ENCODE assay signal across 8 cellular contexts in genomic region chr10:104120903-104121484, GRCh38. TPM values are rescaled to one million over a fixed set of nuclear protein-coding genes. Genes with fewer than 3 reads are reported as not detected.
A peak's percentile ranks its signal among the peaks of the same experiment; 100 is the strongest.
DNase-seq lines count a peak whose midpoint lies in the region; ATAC-seq and TF ChIP-seq lines count a peak whose summit lies in the region.

No MANE protein-coding gene starts in this region.

- H4K20me1 ChIP-seq in neural progenitor cell (ENCODE audit: low read depth) = no peaks in the 10 kb centered on the region

- no peaks in the 10 kb centered on the region for H3K9me3 ChIP-seq in SJCRH30 (replicated peaks)
- no peaks in the 10 kb centered on the region for H3K9me3 ChIP-seq in neural progenitor cell (ENCODE audit: low read depth)
- no peaks in the 10 kb centered on the region for H3K9me3 ChIP-seq in stomach smooth muscle (ENCODE audit: control insufficient read depth in 2 of 2, low read length in 2 of 2)

- peak overlapping the region; percentile 96 for H2AFZ ChIP-seq in neural progenitor cell (replicated peaks)

- peaks cover 20% of the 10 kb centered on the region for H3K79me2 ChIP-seq in neural progenitor cell (ENCODE audit: low read depth)

- H3K4me1 ChIP-seq in SJCRH30 (no peaks in the 10 kb centered on the region), neural progenitor cell (peaks cover 30% of the 10 kb centered on the region), stomach smooth muscle (ENCODE audit: control insufficient read depth, insufficient read depth, low read length) (no peaks in the 10 kb centered on the region)

- H3K27ac ChIP-seq in SJCRH30 (peak overlapping the region; percentile 87), neural progenitor cell (peak overlapping the region; percentile 98), stomach smooth muscle (ENCODE audit: low read length) (peak overlapping the region; percentile 98)

- H3K27me3 Mint-ChIP-seq in neural progenitor cell (ENCODE audit: insufficient read depth, low read depth) = no peaks in the 10 kb centered on the region

- H3K9me3 Mint-ChIP-seq in neural progenitor cell = no peaks in the 10 kb centered on the region

- H3K9ac ChIP-seq in neural progenitor cell = peak overlapping the region; percentile 54
- peak overlapping the region; percentile 92 to 95 for H3K9ac ChIP-seq in stomach smooth muscle (ENCODE audit: low read length in 2 of 2)

- peak overlapping the region; percentile 82 for H3K4me2 ChIP-seq in neural progenitor cell

- H3K27me3 ChIP-seq in SJCRH30 = no peaks in the 10 kb centered on the region
- H3K27me3 ChIP-seq in neural progenitor cell = no peaks in the 10 kb centered on the region
- H3K27me3 ChIP-seq in stomach smooth muscle (ENCODE audit: control insufficient read depth in 1 of 2, insufficient read depth in 2 of 2, low read length in 2 of 2) = no peaks in the 10 kb centered on the region

- H3K4me3 Mint-ChIP-seq in neural progenitor cell = peak overlapping the region; percentile 93

- DNase-seq in CD1c-positive myeloid dendritic cell (ENCODE audit: extremely low spot score) = peak; percentile 98
- peak; percentile 40 for DNase-seq in HuH-7.5 (ENCODE audit: low spot score)
- DNase-seq in SJCRH30 = peak; percentile 79 to 82
- peak; percentile 46 to 71 (median 50) for DNase-seq in activated naive CD4-positive, alpha-beta T cell (lab: John Stamatoyannopoulos, UW)
- peak; percentile 79 for DNase-seq in foreskin melanocyte
- DNase-seq in neural progenitor cell (ENCODE audit: low spot score) = peak; percentile 87

- H3F3A ChIP-seq in neural progenitor cell (ENCODE audit: low read depth) = peaks cover 32% of the 10 kb centered on the region

- TF ChIP-seq CTCF in neural progenitor cell (IDR thresholded peaks at IDR 0.05) = no peak

- peak; percentile 32 for ATAC-seq in GM21367 (IDR thresholded peaks at IDR 0.05; ENCODE audit: unreplicated experiment)

- H3K4me1 Mint-ChIP-seq in neural progenitor cell = peaks cover 28% of the 10 kb centered on the region

- H3K27ac Mint-ChIP-seq in neural progenitor cell = peak overlapping the region; percentile 99

- H3K36me3 Mint-ChIP-seq in neural progenitor cell = peaks cover 4% of the 10 kb centered on the region

- H3K36me3 ChIP-seq in SJCRH30 (no peaks in the 10 kb centered on the region), neural progenitor cell (no peaks in the 10 kb centered on the region), stomach smooth muscle (ENCODE audit: control insufficient read depth in 2 of 2, insufficient read depth in 2 of 2, low read length in 2 of 2) (no peaks in the 10 kb centered on the region)

- peak overlapping the region; percentile 68 for H3K4me3 ChIP-seq in SJCRH30
- peak overlapping the region; percentile 63 for H3K4me3 ChIP-seq in neural progenitor cell
- peak overlapping the region; percentile 79 to 89 for H3K4me3 ChIP-seq in stomach smooth muscle (ENCODE audit: low read length in 2 of 2)

RNA-seq across cellular contexts. Expression of gene SFR1, which starts 1.0 kb away (rescaled TPM):
- 12.6 and 14.2 TPM in 2 replicates for total RNA-seq in SJCRH30 (2014; rRNA removed; shearing (Covaris generic))
- total RNA-seq in neural progenitor cell (ENCODE audit: low replicate concordance) = 15.5 and 18.2 TPM in 2 replicates

RNA-seq across cellular contexts. Expression of gene COL17A1, which starts 35.3 kb away (rescaled TPM):
- not detected in 2 replicates for total RNA-seq in SJCRH30 (2014; rRNA removed; shearing (Covaris generic))
- 1.5 and 2.3 TPM in 2 replicates for total RNA-seq in neural progenitor cell (ENCODE audit: low replicate concordance)

Comparison
In these comparisons a context has a peak if more than half of its experiments do, and no peak if none do; other contexts are left out.
1. Peak in every context shown above with its lines: DNase-seq, ATAC-seq, H3K4me3 ChIP-seq and H3K27ac ChIP-seq.
2. DNase-seq: peak in every context shown above with its lines; median percentile 98 in CD1c-positive myeloid dendritic cell; 87 in neural progenitor cell; 80 in SJCRH30; 79 in foreskin melanocyte; 50 in activated naive CD4-positive, alpha-beta T cell; 40 in HuH-7.5.